In genomic region chr2:189022002-189022401, GRCh38 we compare ENCODE assay signal across 11 cellular contexts. TPM values are rescaled to one million over a fixed set of nuclear protein-coding genes. Genes with fewer than 3 reads are reported as not detected.
A peak's percentile ranks its signal among the peaks of the same experiment; 100 is the strongest.
DNase-seq lines count a peak whose midpoint lies in the region; ATAC-seq and TF ChIP-seq lines count a peak whose summit lies in the region.
"Had no signal": no experiment of that assay in that cellular context is flagged by ENCODE, and none has a peak within 500 bp of the region (broad histone marks: within the 10 kb centered on the region; RNA-seq: fewer than 3 reads in every experiment).

No MANE protein-coding gene starts in this region.

- DNase-seq in HT1080 (ENCODE audit: low read depth): peak; percentile 11
- DNase-seq in esophagus squamous epithelium (lab: John Stamatoyannopoulos, UW): no peak
- DNase-seq in non-pigmented ciliary epithelial cell (ENCODE audit: low read depth): peak; percentile 70
- DNase-seq in aorta: no peak
- DNase-seq in kidney glomerular epithelial cell (lab: John Stamatoyannopoulos, UW): no peak
- DNase-seq: activated T-cell treated with anti-CD3 and anti-CD28 coated beads, Interleukin-2, amount 50 U/mL, for 72 hours; cortex of kidney; hypothalamus; NCI-H2029 treated with DMSO at 0.1 percent for 48 hours had no signal

- 57 to 60% methylated on average over 8 of the region's 8 CpGs for WGBS in esophagus squamous epithelium, 2 donors
- 34 to 35% methylated on average over 8 of the region's 8 CpGs for WGBS in aorta, 2 donors

- ATAC-seq in aorta (ENCODE audit: low FRiP score) (peak; percentile 47), GM19351 (IDR thresholded peaks at IDR 0.05; ENCODE audit: unreplicated experiment) (no peak), GM21390 (IDR thresholded peaks at IDR 0.05; ENCODE audit: unreplicated experiment) (no peak)
- ATAC-seq: activated T-cell treated with anti-CD3 and anti-CD28 coated beads, Interleukin-2, amount 50 U/mL, for 72 hours had no signal

- no peak for TF ChIP-seq CTCF in esophagus squamous epithelium (IDR thresholded peaks at IDR 0.05)

- H3K27me3 ChIP-seq in esophagus squamous epithelium (no peaks in the 10 kb centered on the region), aorta (ENCODE audit: control insufficient read depth in 1 of 2, insufficient read depth in 2 of 2, low read length in 1 of 2) (no peaks in the 10 kb centered on the region)

- H3K9me3 ChIP-seq in esophagus squamous epithelium (no peaks in the 10 kb centered on the region), aorta (ENCODE audit: control insufficient read depth, low read length) (no peaks in the 10 kb centered on the region)

- intact Hi-C loops in esophagus squamous epithelium (cut with DNase I): no loop called here
- intact Hi-C loops in aorta (cut with DNase I): no loop called here

- H3K27ac ChIP-seq in esophagus squamous epithelium (peak overlapping the region in 3 of 4 donors; percentile 42 to 67 (median 46)), aorta (ENCODE audit: low read depth in 1 of 2, low read length in 2 of 2) (peak overlapping the region in 1 of 2 donors; percentile 41)

- no peak overlapping the region for H3K4me3 ChIP-seq in esophagus squamous epithelium
- no peak overlapping the region for H3K4me3 ChIP-seq in aorta (ENCODE audit: low read length in 2 of 2)

- H3K36me3 ChIP-seq in esophagus squamous epithelium (no peaks in the 10 kb centered on the region), aorta (ENCODE audit: control insufficient read depth in 1 of 2, insufficient read depth in 2 of 2, low read length in 1 of 2) (no peaks in the 10 kb centered on the region)

- TF ChIP-seq POLR2A in esophagus squamous epithelium (IDR thresholded peaks at IDR 0.05): no peak

- H3K4me1 ChIP-seq in esophagus squamous epithelium (peaks cover 0 to 11% (median 0%) of the 10 kb centered on the region in 3 donors), aorta (ENCODE audit: control insufficient read depth in 1 of 2, insufficient read depth in 2 of 2, low read length in 2 of 2) (peaks cover 4 to 12% of the 10 kb centered on the region in 2 donors)

RNA-seq across cellular contexts. Expression of gene COL3A1, which starts 47.8 kb away (rescaled TPM):
- total RNA-seq in HT1080 (2014; rRNA removed; shearing (Covaris generic)): not detected in 2 replicates
- 0.05 TPM in 1 of 2 replicates, not detected in the other for polyA plus RNA-seq in HT1080 (2015; cell fraction: cytosol; rRNA removed)
- 0.27 TPM in 1 of 2 replicates, not detected in the other for polyA plus RNA-seq in HT1080 (2015; cell fraction: nucleus; rRNA removed)
- total RNA-seq in esophagus squamous epithelium: 100 to 1,000 TPM in 1 of 4 donors, 10 to 100 TPM in 3; 14.9 to 119 (median 63.8) TPM
- total RNA-seq in aorta: 1,000 to 10,000 TPM in 1 of 2 donors, 100 to 1,000 TPM in 1; 673 to 1,346 TPM
- 100 to 1,000 TPM; 155 to 875 TPM for polyA plus RNA-seq in aorta

Comparison
In these comparisons a context has a peak if more than half of its experiments do, and no peak if none do; other contexts are left out.
1. DNase-seq: peak in HT1080 (single experiment) and non-pigmented ciliary epithelial cell (single experiment); none in esophagus squamous epithelium (single experiment), aorta (0 of 2) and kidney glomerular epithelial cell (single experiment).
2. RNA of gene COL3A1, which starts 47.8 kb away (total RNA-seq): 673 to 1,346 TPM in aorta and 14.9 to 119 TPM in esophagus squamous epithelium; not detected in HT1080; every median in the first group is over 10 times any median in the second.